Comparison of ENCODE assay signal across 9 cellular contexts in the genomic region with DNA sequence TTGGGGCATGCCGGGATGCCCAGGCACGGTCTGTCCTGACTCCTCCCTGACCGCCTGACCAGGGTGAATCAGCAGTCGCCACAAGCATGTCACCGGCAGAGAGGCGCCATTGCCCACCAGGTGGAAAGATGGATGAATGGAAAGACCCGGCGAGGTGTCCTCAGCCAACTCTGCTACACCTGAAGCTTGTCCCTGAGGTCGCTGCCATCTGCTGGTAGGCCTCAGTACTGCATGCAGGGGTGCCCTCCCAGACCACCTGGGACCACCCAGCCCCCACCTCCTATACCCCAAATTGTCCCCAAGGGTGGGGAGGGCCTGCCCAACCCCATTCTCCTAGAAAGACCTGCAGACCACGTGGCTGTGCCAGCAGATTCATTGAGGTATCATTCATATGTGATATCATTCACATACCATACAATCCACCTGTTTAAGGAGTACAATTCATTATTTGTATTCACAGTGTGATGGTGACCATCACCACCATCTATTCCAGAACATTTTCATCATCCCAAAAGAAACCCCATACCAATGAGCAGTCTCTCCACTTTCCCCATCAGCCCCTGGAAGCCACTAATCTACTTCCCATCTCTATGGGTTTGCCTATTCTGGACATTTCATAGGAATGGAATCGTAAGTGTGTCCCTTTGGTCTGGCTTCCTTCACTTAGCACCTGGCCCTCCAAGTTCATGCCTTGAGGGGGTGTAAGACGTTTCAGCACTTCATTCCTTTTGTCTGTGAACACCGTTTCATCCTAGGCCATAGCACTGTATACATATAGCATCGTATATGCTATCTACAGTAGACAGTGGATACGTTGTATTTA. TPM values are rescaled to one million over a fixed set of nuclear protein-coding genes. Genes with fewer than 3 reads are reported as not detected.
DNase-seq lines count a peak whose midpoint lies in the region; ATAC-seq and TF ChIP-seq lines count a peak whose summit lies in the region.
"Had no signal": no experiment of that assay in that cellular context is flagged by ENCODE, and none has a peak within 500 bp of the region (broad histone marks: within the 10 kb centered on the region; RNA-seq: fewer than 3 reads in every experiment).

No MANE protein-coding gene starts in this region.

- ATAC-seq in HG02642 (IDR thresholded peaks at IDR 0.05; ENCODE audit: poor library complexity, unreplicated experiment) (no peak), GM19452 (IDR thresholded peaks at IDR 0.05; ENCODE audit: unreplicated experiment) (no peak)

- H3K36me3 ChIP-seq in SU-DHL-6 (ENCODE audit: low read length), result no peaks in the 10 kb centered on the region

- H3K27ac Mint-ChIP-seq in endothelial cell (ENCODE audit: unreplicated experiment), result no peak overlapping the region

- H3K27me3 ChIP-seq in SU-DHL-6 (ENCODE audit: low read length), result no peaks in the 10 kb centered on the region

- no peak overlapping the region for H3K4me3 ChIP-seq in SU-DHL-6 (ENCODE audit: insufficient read depth, low read length, poor library complexity, severe bottlenecking)

- no peaks in the 10 kb centered on the region for H3K9me3 Mint-ChIP-seq in endothelial cell (ENCODE audit: unreplicated experiment)

- H3K36me3 Mint-ChIP-seq in endothelial cell (ENCODE audit: low read depth, unreplicated experiment), result no peaks in the 10 kb centered on the region

- H3K4me2 ChIP-seq in SU-DHL-6 (ENCODE audit: low read depth, low read length, poor library complexity, severe bottlenecking), result no peak overlapping the region

- no peaks in the 10 kb centered on the region for H3K79me2 ChIP-seq in SU-DHL-6 (ENCODE audit: insufficient read depth, low read length)

- H4K20me1 ChIP-seq in SU-DHL-6 (ENCODE audit: low read depth, low read length), result no peaks in the 10 kb centered on the region

- TF ChIP-seq CTCF in SU-DHL-6 (IDR thresholded peaks at IDR 0.05; ENCODE audit: insufficient read depth, low read length, poor library complexity, severe bottlenecking) (peak; percentile 68), endothelial cell (IDR thresholded peaks at IDR 0.05; ENCODE audit: unreplicated experiment) (peak; percentile 94)

- DNase-seq in NCI-H82 (lab: John Stamatoyannopoulos, UW) (peak; percentile 55), NCI-H82 treated with DMSO at 0.1 percent for 48 hours (lab: John Stamatoyannopoulos, UW; ENCODE audit: unreplicated experiment) (no peak), endothelial cell (ENCODE audit: low spot score) (peak; percentile 67), renal cortical epithelial cell (ENCODE audit: low read depth) (peak; percentile 7), superior temporal gyrus (ENCODE audit: extremely low spot score) (no peak)

- no peaks in the 10 kb centered on the region for H3K9me2 ChIP-seq in SU-DHL-6 (replicated peaks; ENCODE audit: insufficient read depth, low read length)

- H2AFZ ChIP-seq in SU-DHL-6 (ENCODE audit: low read depth, low read length, severe bottlenecking), result no peak overlapping the region

- H3K4me3 Mint-ChIP-seq in endothelial cell (ENCODE audit: unreplicated experiment), result no peak overlapping the region

- H3K27ac ChIP-seq in SU-DHL-6 (ENCODE audit: low read depth, low read length), result no peak overlapping the region

- no peaks in the 10 kb centered on the region for H3F3A ChIP-seq in SU-DHL-6 (ENCODE audit: insufficient read depth)

- no peaks in the 10 kb centered on the region for H3K9me3 ChIP-seq in SU-DHL-6 (ENCODE audit: insufficient read depth, low read length)

- H3K4me1 Mint-ChIP-seq in endothelial cell (ENCODE audit: unreplicated experiment), result no peaks in the 10 kb centered on the region

- H3K27me3 Mint-ChIP-seq in endothelial cell (ENCODE audit: unreplicated experiment), result no peaks in the 10 kb centered on the region

- no peak overlapping the region for H3K9ac ChIP-seq in SU-DHL-6 (ENCODE audit: low read length)

RNA-seq across cellular contexts. Expression of gene FGF3, which starts 17.5 kb away (rescaled TPM):
- total RNA-seq in endothelial cell (ENCODE audit: unreplicated experiment), result not detected
- not detected in 2 replicates for total RNA-seq in renal cortical epithelial cell
- total RNA-seq: skeletal muscle tissue had no signal

RNA-seq across cellular contexts. Expression of gene FGF4, which starts 26.6 kb away (rescaled TPM):
- not detected for total RNA-seq in endothelial cell (ENCODE audit: unreplicated experiment)
- not detected in 2 replicates for total RNA-seq in renal cortical epithelial cell

Comparison
In these comparisons a context has a peak if more than half of its experiments do, and no peak if none do; other contexts are left out.
1. DNase-seq: peak in NCI-H82 (single experiment), endothelial cell (single experiment) and renal cortical epithelial cell (single experiment); none in NCI-H82 treated with DMSO at 0.1 percent for 48 hours (single experiment) and superior temporal gyrus (single experiment).